14 cellular contexts compared by ENCODE assay signal in the genomic region with DNA sequence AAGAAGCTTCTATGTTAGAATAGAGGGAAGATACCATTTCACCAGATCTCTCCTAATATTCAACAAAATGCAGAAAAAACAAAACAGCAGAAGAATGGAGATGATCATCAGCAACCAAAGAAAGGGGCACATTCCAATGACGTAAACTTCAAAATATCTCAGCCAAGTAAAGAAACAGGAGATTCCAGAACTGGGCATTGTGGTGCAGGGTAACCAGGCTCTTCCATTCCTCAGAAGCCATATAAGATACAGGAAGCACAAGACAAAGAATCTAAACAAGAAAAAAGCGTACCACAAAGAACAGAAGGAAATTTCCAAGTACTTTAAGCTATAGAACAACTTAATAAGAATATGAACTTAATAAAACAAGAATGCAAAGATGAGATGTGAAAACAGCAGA.
"Had no signal": no experiment of that assay in that cellular context is flagged by ENCODE, and none has a peak within 500 bp of the region (broad histone marks: within the 10 kb centered on the region; RNA-seq: fewer than 3 reads in every experiment).

No MANE protein-coding gene starts in this region.

- H3K4me3 Mint-ChIP-seq: activated CD4-positive, alpha-beta T cell treated with anti-CD3 and anti-CD28 coated beads, Interleukin-2, amount 10 ng/mL, durations not matched to agents 7 days and 5 days; activated naive CD4-positive, alpha-beta T cell treated with anti-CD3 and anti-CD28 coated beads for 36 hours; activated T-helper 17 cell treated with anti-CD3 and anti-CD28 coated beads, Interleukin-2, amount 50 U/mL, for 72 hours; central memory CD8-positive, alpha-beta T cell; dendritic cell treated with granulocyte-macrophage colony-stimulating factor and Interleukin-4, amounts not matched to agents 40 ng/mL and 50 ng/mL, for 4 days; nephron progenitor cell; stimulated activated naive CD8-positive, alpha-beta T cell treated with anti-CD3 and anti-CD28 coated beads, Interleukin-15, amount 100 ng/mL, for 72 hours; T-helper 17 cell; WTC11 had no signal

- H3K9me3 Mint-ChIP-seq: activated CD4-positive, alpha-beta T cell treated with anti-CD3 and anti-CD28 coated beads, Interleukin-2, amount 10 ng/mL, durations not matched to agents 7 days and 5 days; activated naive CD4-positive, alpha-beta T cell treated with anti-CD3 and anti-CD28 coated beads for 36 hours; activated T-helper 17 cell treated with anti-CD3 and anti-CD28 coated beads, Interleukin-2, amount 50 U/mL, for 72 hours; central memory CD8-positive, alpha-beta T cell; dendritic cell treated with granulocyte-macrophage colony-stimulating factor and Interleukin-4, amounts not matched to agents 40 ng/mL and 50 ng/mL, for 4 days; stimulated activated naive CD8-positive, alpha-beta T cell treated with anti-CD3 and anti-CD28 coated beads, Interleukin-15, amount 100 ng/mL, for 72 hours; WTC11 had no signal

- H3K36me3 ChIP-seq: pancreas had no signal

- H3K36me3 Mint-ChIP-seq: WTC11 had no signal

- H3K4me3 ChIP-seq: body of pancreas, pancreas, testis had no signal

- H3K27me3 ChIP-seq: body of pancreas, pancreas, testis had no signal

- H3K27me3 Mint-ChIP-seq: activated CD4-positive, alpha-beta T cell treated with anti-CD3 and anti-CD28 coated beads, Interleukin-2, amount 10 ng/mL, durations not matched to agents 7 days and 5 days; activated T-helper 17 cell treated with anti-CD3 and anti-CD28 coated beads, Interleukin-2, amount 50 U/mL, for 72 hours; central memory CD8-positive, alpha-beta T cell; dendritic cell treated with granulocyte-macrophage colony-stimulating factor and Interleukin-4, amounts not matched to agents 40 ng/mL and 50 ng/mL, for 4 days; stimulated activated naive CD8-positive, alpha-beta T cell treated with anti-CD3 and anti-CD28 coated beads, Interleukin-15, amount 100 ng/mL, for 72 hours; T-helper 17 cell had no signal

- DNase-seq: activated CD4-positive, alpha-beta T cell treated with anti-CD3 and anti-CD28 coated beads, Interleukin-2, amount 10 ng/mL, durations not matched to agents 7 days and 5 days; activated naive CD4-positive, alpha-beta T cell treated with anti-CD3 and anti-CD28 coated beads for 36 hours; activated T-cell treated with anti-CD3 and anti-CD28 coated beads for 4 hours; body of pancreas; nephron progenitor cell; pancreas; stimulated activated CD4-positive, alpha-beta T cell treated with anti-CD3 and anti-CD28 coated beads, Interleukin-4, amount 100 ng/mL, for 24 hours; stimulated activated naive CD8-positive, alpha-beta T cell treated with anti-CD3 and anti-CD28 coated beads, Interleukin-15, amount 100 ng/mL, for 72 hours; T-helper 17 cell; testis had no signal

- H3K9me3 ChIP-seq: body of pancreas, pancreas, testis had no signal

- H3K4me1 ChIP-seq: body of pancreas, pancreas, testis had no signal

- H3K27ac ChIP-seq: body of pancreas, pancreas, testis had no signal

- H3K4me1 Mint-ChIP-seq: activated CD4-positive, alpha-beta T cell treated with anti-CD3 and anti-CD28 coated beads, Interleukin-2, amount 10 ng/mL, durations not matched to agents 7 days and 5 days; activated T-helper 17 cell treated with anti-CD3 and anti-CD28 coated beads, Interleukin-2, amount 50 U/mL, for 72 hours; central memory CD8-positive, alpha-beta T cell; stimulated activated naive CD8-positive, alpha-beta T cell treated with anti-CD3 and anti-CD28 coated beads, Interleukin-15, amount 100 ng/mL, for 72 hours; T-helper 17 cell had no signal

- H3K27ac Mint-ChIP-seq: activated CD4-positive, alpha-beta T cell treated with anti-CD3 and anti-CD28 coated beads, Interleukin-2, amount 10 ng/mL, durations not matched to agents 7 days and 5 days; activated naive CD4-positive, alpha-beta T cell treated with anti-CD3 and anti-CD28 coated beads for 36 hours; activated T-helper 17 cell treated with anti-CD3 and anti-CD28 coated beads, Interleukin-2, amount 50 U/mL, for 72 hours; dendritic cell treated with granulocyte-macrophage colony-stimulating factor and Interleukin-4, amounts not matched to agents 40 ng/mL and 50 ng/mL, for 4 days; nephron progenitor cell; stimulated activated naive CD8-positive, alpha-beta T cell treated with anti-CD3 and anti-CD28 coated beads, Interleukin-15, amount 100 ng/mL, for 72 hours; T-helper 17 cell; WTC11 had no signal
